16 cellular contexts compared by ENCODE assay signal in genomic region chr4:123651536-123652175, GRCh38.
DNase-seq lines count a peak whose midpoint lies in the region; ATAC-seq and TF ChIP-seq lines count a peak whose summit lies in the region.
"Had no signal": no experiment of that assay in that cellular context is flagged by ENCODE, and none has a peak within 500 bp of the region (broad histone marks: within the 10 kb centered on the region; RNA-seq: fewer than 3 reads in every experiment).

No MANE protein-coding gene starts in this region.

- no peaks in the 10 kb centered on the region for H4K20me1 ChIP-seq in hepatocyte (ENCODE audit: insufficient read depth, poor library complexity, severe bottlenecking)

- no peak overlapping the region for H3K4me3 Mint-ChIP-seq in activated naive CD4-positive, alpha-beta T cell treated with anti-CD3 and anti-CD28 coated beads, Interleukin-2, amount 10 ng/mL, durations not matched to agents 7 days and 5 days
- H3K4me3 Mint-ChIP-seq: naive thymus-derived CD4-positive, alpha-beta T cell had no signal

- WGBS in hepatocyte (ENCODE audit: low lambda C conversion rate, missing lambda C conversion rate): 73% methylated on average over 1 of the region's 1 CpG

- H3K27ac ChIP-seq in SJCRH30 (peak overlapping the region; percentile 21; the same call in 1 of the 2 replicates), hepatocyte (peak overlapping the region; percentile 43), gastrocnemius medialis (peak overlapping the region; percentile 77 to 81 (median 78))

- H3K4me1 Mint-ChIP-seq in activated naive CD4-positive, alpha-beta T cell treated with anti-CD3 and anti-CD28 coated beads, Interleukin-2, amount 10 ng/mL, durations not matched to agents 7 days and 5 days: no peaks in the 10 kb centered on the region

- in situ Hi-C loops in gastrocnemius medialis (cut with MboI; ENCODE audit: low sequenced_read_pairs in 4 of 4): loop anchor here in 3 of 4 donors (10.0 to 25.0 kb wide), 3 partner anchors 87 to 239 kb away; no protein-coding TSS in a partner anchor

- no peak for TF ChIP-seq CTCF in AG09319 (IDR thresholded peaks at IDR 0.05; ENCODE audit: low read depth, low read length)
- TF ChIP-seq CTCF in hepatocyte (IDR thresholded peaks at IDR 0.05; ENCODE audit: poor library complexity): no peak
- TF ChIP-seq CTCF in gastrocnemius medialis (IDR thresholded peaks at IDR 0.05 in 4 of 5, conservative IDR thresholded peaks at IDR 0.05 in 1 of 5): no peak

- H3K27me3 ChIP-seq in SJCRH30: no peaks in the 10 kb centered on the region
- no peaks in the 10 kb centered on the region for H3K27me3 ChIP-seq in hepatocyte
- no peaks in the 10 kb centered on the region for H3K27me3 ChIP-seq in gastrocnemius medialis
- H3K27me3 ChIP-seq: MG63 had no signal

- H3K4me3 ChIP-seq in SJCRH30 (no peak overlapping the region), hepatocyte (no peak overlapping the region), gastrocnemius medialis (no peak overlapping the region)
- H3K4me3 ChIP-seq: MG63 had no signal

- H3K9me3 ChIP-seq in SJCRH30 (replicated peaks) (no peaks in the 10 kb centered on the region), hepatocyte (ENCODE audit: low read depth) (no peaks in the 10 kb centered on the region), gastrocnemius medialis (no peaks in the 10 kb centered on the region)
- H3K9me3 ChIP-seq: MG63 had no signal

- ATAC-seq in gastrocnemius medialis (no peak), GM19463 (IDR thresholded peaks at IDR 0.05; ENCODE audit: unreplicated experiment) (no peak), HG02938 (IDR thresholded peaks at IDR 0.05; ENCODE audit: unreplicated experiment) (no peak)
- ATAC-seq: naive thymus-derived CD4-positive, alpha-beta T cell; stimulated activated naive CD8-positive, alpha-beta T cell treated with anti-CD3 and anti-CD28 coated beads, Interleukin-15, Interleukin-2, amounts not matched to agents 100 U/mL and 50 U/mL, for 24 hours had no signal

- H2AFZ ChIP-seq in hepatocyte: no peak overlapping the region

- CTCF ChIA-PET in activated naive CD4-positive, alpha-beta T cell treated with anti-CD3 and anti-CD28 coated beads, Interleukin-2, amount 10 ng/mL, durations not matched to agents 7 days and 5 days (lab: Charles Lee): no interaction called here

- no peaks in the 10 kb centered on the region for H3K9me2 ChIP-seq in hepatocyte (replicated peaks; ENCODE audit: insufficient read depth)

- peak; percentile 30 for DNase-seq in AG09319 (ENCODE audit: extremely low read depth, low read depth)
- peak in 1 of 2 experiments; percentile 16 for DNase-seq in SJCRH30
- DNase-seq in hepatocyte (ENCODE audit: low spot score): no peak
- no peak for DNase-seq in gastrocnemius medialis
- no peak for DNase-seq in activated T-cell treated with anti-CD3 and anti-CD28 coated beads for 4 hours
- DNase-seq in activated naive CD4-positive, alpha-beta T cell treated with anti-CD3 and anti-CD28 coated beads, Interleukin-2, amount 10 ng/mL, durations not matched to agents 7 days and 5 days: no peak
- DNase-seq: activated naive CD4-positive, alpha-beta T cell treated with anti-CD3 and anti-CD28 coated beads, Interleukin-2, amount 50 U/mL, for 16 hours; Caco-2; MG63; naive thymus-derived CD4-positive, alpha-beta T cell; NCI-H226; NK-92 treated with Interleukin-12 subunit alpha and Interleukin-12 subunit beta, amount 100 ng/mL, for 24 hours; stimulated activated naive CD8-positive, alpha-beta T cell treated with anti-CD3 and anti-CD28 coated beads, Interleukin-15, Interleukin-2, amounts not matched to agents 100 U/mL and 50 U/mL, for 24 hours had no signal

- no peaks in the 10 kb centered on the region for H3K27me3 Mint-ChIP-seq in activated naive CD4-positive, alpha-beta T cell treated with anti-CD3 and anti-CD28 coated beads, Interleukin-2, amount 10 ng/mL, durations not matched to agents 7 days and 5 days
- H3K27me3 Mint-ChIP-seq: progenitor cell of endocrine pancreas had no signal

- H3K79me2 ChIP-seq in hepatocyte: no peaks in the 10 kb centered on the region

- H3K27ac Mint-ChIP-seq in activated naive CD4-positive, alpha-beta T cell treated with anti-CD3 and anti-CD28 coated beads, Interleukin-2, amount 10 ng/mL, durations not matched to agents 7 days and 5 days: no peak overlapping the region
- H3K27ac Mint-ChIP-seq: naive thymus-derived CD4-positive, alpha-beta T cell; progenitor cell of endocrine pancreas had no signal

- TF ChIP-seq POLR2A in gastrocnemius medialis (IDR thresholded peaks at IDR 0.05): no peak

- H3K36me3 Mint-ChIP-seq in activated naive CD4-positive, alpha-beta T cell treated with anti-CD3 and anti-CD28 coated beads, Interleukin-2, amount 10 ng/mL, durations not matched to agents 7 days and 5 days: no peaks in the 10 kb centered on the region

- H3K4me2 ChIP-seq in hepatocyte: no peak overlapping the region

- H3K4me1 ChIP-seq in SJCRH30: peaks cover 32% of the 10 kb centered on the region
- H3K4me1 ChIP-seq in hepatocyte (ENCODE audit: insufficient read depth): peaks cover 28% of the 10 kb centered on the region
- H3K4me1 ChIP-seq in gastrocnemius medialis: peaks cover 32 to 41% of the 10 kb centered on the region in 2 donors

- H3K36me3 ChIP-seq in SJCRH30: 0 out of 2 replicates have a peak, but pooled peaks cover 3% of the 10 kb centered on the region
- no peaks in the 10 kb centered on the region for H3K36me3 ChIP-seq in hepatocyte (replicated peaks; ENCODE audit: insufficient read depth, low read depth)
- H3K36me3 ChIP-seq in gastrocnemius medialis: peaks cover 0 to 5% of the 10 kb centered on the region in 2 donors
- H3K36me3 ChIP-seq: MG63 had no signal

- H3K9me3 Mint-ChIP-seq in activated naive CD4-positive, alpha-beta T cell treated with anti-CD3 and anti-CD28 coated beads, Interleukin-2, amount 10 ng/mL, durations not matched to agents 7 days and 5 days: peaks cover 5% of the 10 kb centered on the region

- intact Hi-C loops in gastrocnemius medialis (cut with DNase I; ENCODE audit: low total_unique reads): no loop called here

Comparison
In these comparisons a context has a peak if more than half of its experiments do, and no peak if none do; other contexts are left out.
1. H3K27ac ChIP-seq: peak in every context shown above with its lines; median percentile 78 in gastrocnemius medialis; 43 in hepatocyte; 21 in SJCRH30.